ENCODE assay signal across 15 cellular contexts in genomic region chr5:78568212-78568611, GRCh38.
DNase-seq lines count a peak whose midpoint lies in the region; TF ChIP-seq lines count a peak whose summit lies in the region.
"Had no signal": no experiment of that assay in that cellular context is flagged by ENCODE, and none has a peak within 500 bp of the region (broad histone marks: within the 10 kb centered on the region; RNA-seq: fewer than 3 reads in every experiment).

No MANE protein-coding gene starts in this region.

- TF ChIP-seq CTCF in adrenal gland (IDR thresholded peaks at IDR 0.05) (no peak), endothelial cell (IDR thresholded peaks at IDR 0.05; ENCODE audit: unreplicated experiment) (no peak), tibial nerve (IDR thresholded peaks at IDR 0.05) (no peak)

- H3K27me3 ChIP-seq in adrenal gland (no peaks in the 10 kb centered on the region), muscle layer of colon (ENCODE audit: control insufficient read depth in 1 of 2, insufficient read depth in 2 of 2, low read length in 2 of 2) (no peaks in the 10 kb centered on the region), tibial nerve (no peaks in the 10 kb centered on the region)

- H3K4me3 ChIP-seq in adrenal gland (no peak overlapping the region), muscle layer of colon (ENCODE audit: low read depth in 1 of 2, low read length in 2 of 2) (no peak overlapping the region), tibial nerve (peak overlapping the region in 1 of 4 donors; percentile 3)
- H3K4me3 ChIP-seq: coronary artery had no signal

- H3K27ac ChIP-seq in adrenal gland (peak overlapping the region in 3 of 5 donors; percentile 6 to 69 (median 9)), muscle layer of colon (ENCODE audit: low read depth, low read length) (peak overlapping the region; percentile 7), tibial nerve (peak overlapping the region in 3 of 4 donors; percentile 48 to 89 (median 87))

- H3K36me3 ChIP-seq in adrenal gland (replicated peaks in 1 of 2) (no peaks in the 10 kb centered on the region), muscle layer of colon (ENCODE audit: insufficient read depth, low read length) (no peaks in the 10 kb centered on the region), tibial nerve (no peaks in the 10 kb centered on the region)

- H3K4me3 Mint-ChIP-seq in endothelial cell (ENCODE audit: unreplicated experiment) = no peak overlapping the region
- H3K4me3 Mint-ChIP-seq in activated naive CD4-positive, alpha-beta T cell treated with anti-CD3 and anti-CD28 coated beads for 36 hours = no peak overlapping the region
- H3K4me3 Mint-ChIP-seq: CD4-positive, CD25-positive, alpha-beta regulatory T cell; T-helper 17 cell had no signal

- H3K27me3 Mint-ChIP-seq in endothelial cell (ENCODE audit: unreplicated experiment) = no peaks in the 10 kb centered on the region
- peaks cover 6% of the 10 kb centered on the region for H3K27me3 Mint-ChIP-seq in activated naive CD4-positive, alpha-beta T cell treated with anti-CD3 and anti-CD28 coated beads for 36 hours (ENCODE audit: low read depth)

- H3K4me1 ChIP-seq in adrenal gland (replicated peaks in 1 of 2) = peaks cover 35 to 61% of the 10 kb centered on the region in 2 donors
- peaks cover 35% of the 10 kb centered on the region for H3K4me1 ChIP-seq in muscle layer of colon (ENCODE audit: insufficient read depth, low read length)
- H3K4me1 ChIP-seq in tibial nerve = peaks cover 0 to 52% (median 15%) of the 10 kb centered on the region in 4 donors

- H3K4me1 Mint-ChIP-seq in endothelial cell (ENCODE audit: unreplicated experiment) = peaks cover 31% of the 10 kb centered on the region
- H3K4me1 Mint-ChIP-seq in activated naive CD4-positive, alpha-beta T cell treated with anti-CD3 and anti-CD28 coated beads for 36 hours (ENCODE audit: low read depth) = no peaks in the 10 kb centered on the region
- H3K4me1 Mint-ChIP-seq: CD4-positive, CD25-positive, alpha-beta regulatory T cell; T-helper 17 cell had no signal

- TF ChIP-seq EP300 in tibial nerve (IDR thresholded peaks at IDR 0.05) = peak; percentile 25 to 73

- H3K9me3 Mint-ChIP-seq in endothelial cell (ENCODE audit: unreplicated experiment) = no peaks in the 10 kb centered on the region
- no peaks in the 10 kb centered on the region for H3K9me3 Mint-ChIP-seq in activated naive CD4-positive, alpha-beta T cell treated with anti-CD3 and anti-CD28 coated beads for 36 hours

- no peaks in the 10 kb centered on the region for H3K36me3 Mint-ChIP-seq in endothelial cell (ENCODE audit: low read depth, unreplicated experiment)
- H3K36me3 Mint-ChIP-seq in activated naive CD4-positive, alpha-beta T cell treated with anti-CD3 and anti-CD28 coated beads for 36 hours (ENCODE audit: low read depth) = no peaks in the 10 kb centered on the region
- H3K36me3 Mint-ChIP-seq: CD4-positive, CD25-positive, alpha-beta regulatory T cell had no signal

- H3K27ac Mint-ChIP-seq in endothelial cell (ENCODE audit: unreplicated experiment) = peak overlapping the region; percentile 80
- no peak overlapping the region for H3K27ac Mint-ChIP-seq in activated naive CD4-positive, alpha-beta T cell treated with anti-CD3 and anti-CD28 coated beads for 36 hours
- H3K27ac Mint-ChIP-seq: CD4-positive, CD25-positive, alpha-beta regulatory T cell; T-helper 17 cell had no signal

- H3K9me3 ChIP-seq in adrenal gland (replicated peaks in 1 of 3) (no peaks in the 10 kb centered on the region), muscle layer of colon (ENCODE audit: low read length) (no peaks in the 10 kb centered on the region), tibial nerve (no peaks in the 10 kb centered on the region)

- peak in 1 of 7 donors; percentile 35 for DNase-seq in adrenal gland
- no peak for DNase-seq in endothelial cell (ENCODE audit: low spot score)
- peak in 1 of 2 donors; percentile 30 for DNase-seq in tibial nerve (ENCODE audit: low spot score in 2 of 2)
- no peak for DNase-seq in SHP77 treated with DMSO at 0.1 percent for 48 hours (lab: John Stamatoyannopoulos, UW)
- no peak for DNase-seq in activated naive CD4-positive, alpha-beta T cell treated with anti-CD3 and anti-CD28 coated beads for 36 hours
- DNase-seq in NCI-H446 (lab: John Stamatoyannopoulos, UW) = no peak
- DNase-seq: activated CD4-positive, alpha-beta T cell treated with anti-CD3 and anti-CD28 coated beads for 1 hour; CD4-positive, CD25-positive, alpha-beta regulatory T cell; NCI-H1105 treated with DMSO at 0.1 percent for 48 hours; retina; RPMI8226; stimulated activated CD4-positive, alpha-beta T cell treated with anti-CD3 and anti-CD28 coated beads, Interleukin-2, amount 100 ng/mL, for 24 hours; T-helper 17 cell had no signal

- no peak for TF ChIP-seq POLR2A in adrenal gland (IDR thresholded peaks at IDR 0.05)
- TF ChIP-seq POLR2A in tibial nerve (IDR thresholded peaks at IDR 0.05) = no peak

- intact Hi-C loops in adrenal gland (cut with DNase I) = no loop called here
- intact Hi-C loops in activated naive CD4-positive, alpha-beta T cell treated with anti-CD3 and anti-CD28 coated beads for 36 hours (cut with micrococcal nuclease) = no loop called here

- H3K9ac ChIP-seq in muscle layer of colon (ENCODE audit: low read length) = no peak overlapping the region

- WGBS in adrenal gland, 4 donors = 46 to 58% (median 55%) methylated on average over 5 of the region's 5 CpGs
- WGBS in tibial nerve, 2 donors = 27 to 39% methylated on average over 5 of the region's 5 CpGs

- CTCF ChIA-PET in activated naive CD4-positive, alpha-beta T cell treated with anti-CD3 and anti-CD28 coated beads for 36 hours (lab: Charles Lee) = no interaction called here

Comparison
In these comparisons a context has a peak if more than half of its experiments do, and no peak if none do; other contexts are left out.
1. H3K27ac ChIP-seq: peak in every context shown above with its lines; median percentile 87 in tibial nerve; 9 in adrenal gland; 7 in muscle layer of colon.